16 cellular contexts compared by ENCODE assay signal in the genomic region with DNA sequence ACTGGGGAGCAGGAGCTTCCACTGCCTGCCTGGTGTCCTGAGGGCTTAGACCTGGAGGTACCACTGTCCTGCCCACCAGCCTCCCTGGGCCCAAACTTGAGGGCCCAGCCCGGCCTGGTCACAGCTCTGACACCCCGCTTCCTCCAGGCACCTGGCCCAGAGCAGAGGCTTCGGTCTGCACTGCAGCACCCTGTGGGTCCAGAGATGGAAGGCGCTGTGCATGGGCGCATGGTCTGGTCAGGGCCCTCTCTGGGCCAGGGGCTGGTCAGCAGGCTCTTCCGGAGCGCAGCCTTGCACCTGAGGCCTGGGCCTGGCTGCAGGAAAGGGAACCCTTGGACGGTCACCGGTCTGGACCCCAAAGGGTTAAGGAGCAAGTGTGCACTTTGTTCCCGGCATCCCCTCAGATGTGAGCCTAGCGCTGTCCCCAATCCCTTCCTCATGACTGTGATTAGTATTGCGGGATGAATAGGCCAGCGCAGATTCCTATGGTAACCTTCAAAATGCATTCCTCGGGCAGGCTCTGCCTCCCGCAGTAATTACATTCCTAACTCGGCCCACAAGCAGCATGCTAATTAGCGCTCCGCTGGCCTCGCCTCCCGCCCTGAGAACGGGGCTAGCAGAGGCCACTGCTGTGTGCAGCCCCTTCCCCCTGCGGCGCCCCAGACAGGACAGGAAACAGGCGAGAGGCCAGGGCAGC. TPM values are rescaled to one million over a fixed set of nuclear protein-coding genes. Genes with fewer than 3 reads are reported as not detected.
DNase-seq lines count a peak whose midpoint lies in the region; ATAC-seq and TF ChIP-seq lines count a peak whose summit lies in the region.
"Had no signal": no experiment of that assay in that cellular context is flagged by ENCODE, and none has a peak within 500 bp of the region (broad histone marks: within the 10 kb centered on the region; RNA-seq: fewer than 3 reads in every experiment).

No MANE protein-coding gene starts in this region.

- peaks cover 6% of the 10 kb centered on the region for H3K9me3 Mint-ChIP-seq in CD8-positive, alpha-beta T cell
- H3K9me3 Mint-ChIP-seq: activated T-helper 17 cell treated with anti-CD3 and anti-CD28 coated beads, Interleukin-2, amount 50 U/mL, for 72 hours had no signal

- TF ChIP-seq POLR2A in prostate gland (IDR thresholded peaks at IDR 0.05): no peak

- CTCF ChIA-PET in CD8-positive, alpha-beta T cell (lab: Charles Lee): no interaction called here

- H3K4me1 Mint-ChIP-seq in CD8-positive, alpha-beta T cell (ENCODE audit: low read depth): no peaks in the 10 kb centered on the region
- H3K4me1 Mint-ChIP-seq: activated T-helper 17 cell treated with anti-CD3 and anti-CD28 coated beads, Interleukin-2, amount 50 U/mL, for 72 hours; CD4-positive, CD25-positive, alpha-beta regulatory T cell; naive B cell had no signal

- H3K27me3 ChIP-seq in HAP-1 (ENCODE audit: low read depth) (no peaks in the 10 kb centered on the region), prostate gland (replicated peaks; ENCODE audit: insufficient read depth) (no peaks in the 10 kb centered on the region)
- no peaks in the 10 kb centered on the region for H3K27me3 ChIP-seq in CD8-positive, alpha-beta T cell (ENCODE audit: insufficient read depth, low read length)

- peaks cover 43% of the 10 kb centered on the region for H3K4me1 ChIP-seq in HAP-1
- no peaks in the 10 kb centered on the region for H3K4me1 ChIP-seq in prostate gland (replicated peaks)
- H3K4me1 ChIP-seq in CD8-positive, alpha-beta T cell (ENCODE audit: insufficient read depth, low read length): no peaks in the 10 kb centered on the region

- H3K36me3 ChIP-seq in HAP-1 (replicated peaks): no peaks in the 10 kb centered on the region
- no peaks in the 10 kb centered on the region for H3K36me3 ChIP-seq in prostate gland
- no peaks in the 10 kb centered on the region for H3K36me3 ChIP-seq in CD8-positive, alpha-beta T cell (ENCODE audit: insufficient read depth, low read length)

- H3K9me3 ChIP-seq in HAP-1 (no peaks in the 10 kb centered on the region), prostate gland (no peaks in the 10 kb centered on the region)
- no peaks in the 10 kb centered on the region for H3K9me3 ChIP-seq in CD8-positive, alpha-beta T cell (ENCODE audit: low read length)

- TF ChIP-seq CTCF in astrocyte of the spinal cord (IDR thresholded peaks at IDR 0.05; ENCODE audit: low read depth, low read length): no peak
- TF ChIP-seq CTCF in prostate gland (IDR thresholded peaks at IDR 0.05): no peak
- no peak for TF ChIP-seq CTCF in CD8-positive, alpha-beta T cell (IDR thresholded peaks at IDR 0.05)

- intact Hi-C loops in prostate gland (cut with DNase I): no loop called here
- intact Hi-C loops in CD8-positive, alpha-beta T cell (cut with DNase I, micrococcal nuclease): no loop called here

- DNase-seq in HAP-1 (ENCODE audit: low spot score in 2 of 2) (peak; percentile 86), astrocyte of the spinal cord (ENCODE audit: low read depth, low spot score) (peak; percentile 36), iPS-NIHi7 (ENCODE audit: extremely low spot score) (peak; percentile 94), renal cortical epithelial cell (ENCODE audit: low read depth) (peak; percentile 23), prostate gland (ENCODE audit: low spot score) (no peak), NCI-H2107 (lab: John Stamatoyannopoulos, UW) (no peak)
- DNase-seq in CD8-positive, alpha-beta T cell: no peak
- DNase-seq: activated CD4-positive, alpha-beta T cell treated with anti-CD3 and anti-CD28 coated beads for 48 hours; CD4-positive, CD25-positive, alpha-beta regulatory T cell; central memory CD4-positive, alpha-beta T cell; naive B cell; NCI-H226; T-helper 1 cell had no signal

- H3K27me3 Mint-ChIP-seq in CD8-positive, alpha-beta T cell (ENCODE audit: low read depth): peaks cover 5% of the 10 kb centered on the region
- H3K27me3 Mint-ChIP-seq: CD4-positive, CD25-positive, alpha-beta regulatory T cell had no signal

- 55% methylated on average over 23 of the region's 24 CpGs for WGBS in prostate gland

- POLR2A ChIA-PET in CD8-positive, alpha-beta T cell (lab: Charles Lee): no interaction called here

- ATAC-seq in GM18517 (IDR thresholded peaks at IDR 0.05; ENCODE audit: unreplicated experiment): no peak
- ATAC-seq in CD8-positive, alpha-beta T cell: no peak
- ATAC-seq: activated T-helper 17 cell treated with anti-CD3 and anti-CD28 coated beads, Interleukin-2, amount 50 U/mL, for 72 hours had no signal

- H3K27ac ChIP-seq in prostate gland: no peak overlapping the region
- H3K27ac ChIP-seq in CD8-positive, alpha-beta T cell (ENCODE audit: low read depth, low read length): no peak overlapping the region
- H3K27ac ChIP-seq: skin epidermis had no signal

- no peaks in the 10 kb centered on the region for H3K36me3 Mint-ChIP-seq in CD8-positive, alpha-beta T cell
- H3K36me3 Mint-ChIP-seq: CD4-positive, CD25-positive, alpha-beta regulatory T cell; naive B cell had no signal

- in situ Hi-C loops in HAP-1 (cut with MboI; ENCODE audit: low sequenced_read_pairs): no loop called here
- in situ Hi-C loops in astrocyte of the spinal cord (cut with HindIII; ENCODE audit: low sequenced_read_pairs): no loop called here

- no peak overlapping the region for H3K4me3 Mint-ChIP-seq in CD8-positive, alpha-beta T cell
- H3K4me3 Mint-ChIP-seq: activated T-helper 17 cell treated with anti-CD3 and anti-CD28 coated beads, Interleukin-2, amount 50 U/mL, for 72 hours; CD4-positive, CD25-positive, alpha-beta regulatory T cell; naive B cell had no signal

- H3K4me3 ChIP-seq in HAP-1 (no peak overlapping the region), astrocyte of the spinal cord (ENCODE audit: low read depth, low read length) (no peak overlapping the region), prostate gland (no peak overlapping the region)
- no peak overlapping the region for H3K4me3 ChIP-seq in CD8-positive, alpha-beta T cell (ENCODE audit: low read depth, low read length)
- H3K4me3 ChIP-seq: skin epidermis had no signal

- H3K27ac Mint-ChIP-seq in CD8-positive, alpha-beta T cell: no peak overlapping the region
- H3K27ac Mint-ChIP-seq: activated T-helper 17 cell treated with anti-CD3 and anti-CD28 coated beads, Interleukin-2, amount 50 U/mL, for 72 hours; CD4-positive, CD25-positive, alpha-beta regulatory T cell; naive B cell had no signal

RNA-seq across cellular contexts. Expression of a gene that starts 36.3 kb away (rescaled TPM):
- total RNA-seq in renal cortical epithelial cell (0.94 TPM in 1 of 2 replicates, not detected in the other), prostate gland (1 to 10 TPM in 1 of 2 donors, under 1 TPM in 1; 0.23 to 6.5 TPM)
- total RNA-seq in CD8-positive, alpha-beta T cell: not detected
- total RNA-seq: activated T-helper 17 cell treated with anti-CD3 and anti-CD28 coated beads, Interleukin-2, amount 50 U/mL, for 72 hours had no signal

Comparison
In these comparisons a context has a peak if more than half of its experiments do, and no peak if none do; other contexts are left out.
1. DNase-seq: peak in HAP-1 (2 of 2), astrocyte of the spinal cord (single experiment), iPS-NIHi7 (single experiment) and renal cortical epithelial cell (single experiment); none in prostate gland (single experiment), NCI-H2107 (single experiment) and CD8-positive, alpha-beta T cell (0 of 7).